9 cellular contexts compared by ENCODE assay signal in the genomic region with DNA sequence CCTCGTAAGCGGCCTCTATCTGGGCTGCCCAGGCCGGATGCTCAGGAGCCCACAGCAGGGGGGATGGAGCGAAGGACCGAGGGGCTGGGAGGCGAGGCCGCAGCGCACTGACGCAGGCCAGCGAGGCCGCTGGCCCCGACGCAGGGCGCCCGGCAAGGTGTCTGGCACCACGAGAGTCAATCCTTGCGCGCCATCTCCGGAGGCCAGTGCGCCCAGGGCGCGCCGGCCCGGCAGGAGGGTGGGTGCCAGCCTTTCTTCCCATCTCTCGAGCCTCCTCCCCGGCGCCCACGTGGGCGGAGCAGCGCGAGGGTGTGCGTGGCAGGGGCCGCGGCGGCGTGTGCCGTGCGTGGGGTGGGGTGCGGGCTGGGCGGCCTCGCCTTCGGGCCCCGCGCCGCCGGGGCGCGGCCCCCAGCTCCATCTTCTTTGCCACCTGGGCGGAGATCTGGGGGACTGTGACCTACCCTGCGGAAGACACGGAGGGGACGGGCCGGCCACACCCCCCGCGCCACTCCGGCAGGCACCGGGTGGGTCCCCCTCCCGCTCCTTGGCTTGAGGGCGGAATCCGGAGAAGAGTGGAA. TPM values are rescaled to one million over a fixed set of nuclear protein-coding genes. Genes with fewer than 3 reads are reported as not detected.
DNase-seq lines count a peak whose midpoint lies in the region; TF ChIP-seq lines count a peak whose summit lies in the region.
"Had no signal": no experiment of that assay in that cellular context is flagged by ENCODE, and none has a peak within 500 bp of the region (broad histone marks: within the 10 kb centered on the region; RNA-seq: fewer than 3 reads in every experiment).

No MANE protein-coding gene starts in this region.

- H2BK120ac ChIP-seq in neuronal stem cell (ENCODE audit: low read depth, low read length) = peak overlapping the region; percentile 35

- H2AK5ac ChIP-seq in neuronal stem cell (ENCODE audit: low read depth, low read length) = peak overlapping the region; percentile 77

- H2AFZ ChIP-seq in neuronal stem cell (ENCODE audit: low read length) = peak overlapping the region; percentile 98

- intact Hi-C loops in CD4-positive, alpha-beta memory T cell (cut with micrococcal nuclease) = loop anchor here (2.0 kb wide), 1 partner anchor 15 kb away; no protein-coding TSS in a partner anchor
- intact Hi-C loops in ascending aorta (cut with DNase I) = no loop called here

- H3K27ac Mint-ChIP-seq in CD4-positive, alpha-beta memory T cell = peak overlapping the region in 4 of 7 donors; percentile 36 to 87 (median 60)
- H3K27ac Mint-ChIP-seq in IgD-negative memory B cell = peak overlapping the region in 1 of 3 donors; percentile 28

- H3K36me3 ChIP-seq in CD4-positive, alpha-beta memory T cell (ENCODE audit: insufficient read depth, low read length) = no peaks in the 10 kb centered on the region
- no peaks in the 10 kb centered on the region for H3K36me3 ChIP-seq in ascending aorta
- H3K36me3 ChIP-seq in neuronal stem cell (replicated peaks in 1 of 2; ENCODE audit: control insufficient read depth in 2 of 2, insufficient read depth in 2 of 2, low read length in 2 of 2) = no peaks in the 10 kb centered on the region

- no peak overlapping the region for H2BK12ac ChIP-seq in neuronal stem cell (ENCODE audit: low read length)

- no peak for TF ChIP-seq CTCF in ascending aorta (IDR thresholded peaks at IDR 0.05)

- POLR2A ChIA-PET in CD4-positive, alpha-beta memory T cell (lab: Charles Lee; ENCODE audit: partially characterized antibody) = interaction anchor here (0.9 to 4.9 kb wide), 10 partner anchors 9 to 71 kb away, joined by 3 to 71 read pairs (median 5); no protein-coding TSS in a partner anchor

- H3K4me1 ChIP-seq in CD4-positive, alpha-beta memory T cell (ENCODE audit: insufficient read depth, low read length) = peaks cover 36% of the 10 kb centered on the region
- H3K4me1 ChIP-seq in ascending aorta (peaks cover 0 to 3% of the 10 kb centered on the region in 2 donors), neuronal stem cell (ENCODE audit: control insufficient read depth in 2 of 2, insufficient read depth in 1 of 2, low read depth in 1 of 2, low read length in 2 of 2) (peaks cover 3 to 15% of the 10 kb centered on the region in 2 donors)

- no peak overlapping the region for H3K14ac ChIP-seq in neuronal stem cell (ENCODE audit: low read length)

- H3K79me1 ChIP-seq in neuronal stem cell (ENCODE audit: low read depth, low read length) = no peaks in the 10 kb centered on the region

- no peak overlapping the region for H4K91ac ChIP-seq in neuronal stem cell (ENCODE audit: low read depth, low read length, poor library complexity)

- H2BK5ac ChIP-seq in neuronal stem cell (ENCODE audit: low read length) = no peak overlapping the region

- peak overlapping the region; percentile 78 to 94 (median 84) for H3K4me3 Mint-ChIP-seq in CD4-positive, alpha-beta memory T cell
- peak overlapping the region; percentile 58 to 92 (median 78) for H3K4me3 Mint-ChIP-seq in IgD-negative memory B cell

- peak overlapping the region; percentile 85 for H3K23ac ChIP-seq in neuronal stem cell (ENCODE audit: low read depth, low read length, poor library complexity)

- no peaks in the 10 kb centered on the region for H3K27me3 ChIP-seq in CD4-positive, alpha-beta memory T cell (ENCODE audit: insufficient read depth, low read length)
- H3K27me3 ChIP-seq in ascending aorta (no peaks in the 10 kb centered on the region), neuronal stem cell (ENCODE audit: control insufficient read depth in 3 of 3, insufficient read depth in 3 of 3, low read depth in 1 of 3, low read length in 3 of 3) (peaks cover 0 to 67% (median 7%) of the 10 kb centered on the region in 3 experiments)

- peak in 4 of 5 donors; percentile 30 to 63 (median 32) for DNase-seq in CD4-positive, alpha-beta memory T cell
- DNase-seq in ascending aorta (ENCODE audit: low spot score in 2 of 2) (peak in 1 of 2 donors; percentile 55), neuronal stem cell (ENCODE audit: low spot score) (no peak), NCI-H2029 treated with DMSO at 0.1 percent for 48 hours (lab: John Stamatoyannopoulos, UW) (no peak), glomerular visceral epithelial cell (ENCODE audit: extremely low spot score) (no peak), NCI-H526 treated with DMSO at 0.1 percent for 48 hours (lab: John Stamatoyannopoulos, UW) (no peak), cerebellar nuclear complex (lab: John Stamatoyannopoulos, UW) (no peak)
- DNase-seq: KG1 had no signal

- peak overlapping the region in 1 of 2 donors; percentile 62 for H3K4me3 ChIP-seq in CD4-positive, alpha-beta memory T cell (ENCODE audit: low read length in 2 of 2)
- H3K4me3 ChIP-seq in ascending aorta (peak overlapping the region; percentile 54 to 64), neuronal stem cell (ENCODE audit: low read length in 2 of 2) (peak overlapping the region in 1 of 2 donors; percentile 86)

- H3K9me3 Mint-ChIP-seq in CD4-positive, alpha-beta memory T cell = peaks cover 0 to 5% (median 2%) of the 10 kb centered on the region in 8 donors
- peaks cover 0 to 8% (median 7%) of the 10 kb centered on the region in 3 donors for H3K9me3 Mint-ChIP-seq in IgD-negative memory B cell

- H3K4me1 Mint-ChIP-seq in CD4-positive, alpha-beta memory T cell = peaks cover 16 to 39% (median 22%) of the 10 kb centered on the region in 4 donors
- H3K4me1 Mint-ChIP-seq in IgD-negative memory B cell = peaks cover 0 to 17% (median 15%) of the 10 kb centered on the region in 3 donors

- peak overlapping the region; percentile 34 for H2BK15ac ChIP-seq in neuronal stem cell (ENCODE audit: low read length)

- H3K9me3 ChIP-seq in CD4-positive, alpha-beta memory T cell (ENCODE audit: control insufficient read depth in 1 of 2, low read length in 2 of 2) = no peaks in the 10 kb centered on the region
- H3K9me3 ChIP-seq in ascending aorta = no peaks in the 10 kb centered on the region
- peaks cover 3 to 5% of the 10 kb centered on the region in 2 donors for H3K9me3 ChIP-seq in neuronal stem cell (replicated peaks in 1 of 2; ENCODE audit: control insufficient read depth in 2 of 2, insufficient read depth in 1 of 2, low read depth in 1 of 2, low read length in 2 of 2)

- H3K4me2 ChIP-seq in neuronal stem cell (ENCODE audit: insufficient read depth, low read length, poor library complexity, severe bottlenecking) = peak overlapping the region; percentile 98

- H3K27me3 Mint-ChIP-seq in CD4-positive, alpha-beta memory T cell = peaks cover 2% of the 10 kb centered on the region in 2 donors
- H3K27me3 Mint-ChIP-seq in IgD-negative memory B cell = peaks cover 41% of the 10 kb centered on the region

- peak overlapping the region; percentile 28 for H3K27ac ChIP-seq in CD4-positive, alpha-beta memory T cell (ENCODE audit: low read depth, low read length)
- H3K27ac ChIP-seq in ascending aorta = no peak overlapping the region
- no peak overlapping the region for H3K27ac ChIP-seq in neuronal stem cell (replicated peaks; ENCODE audit: low read length)

- H3K4ac ChIP-seq in neuronal stem cell (ENCODE audit: low read length) = no peak overlapping the region

- CTCF ChIA-PET in CD4-positive, alpha-beta memory T cell (lab: Charles Lee; ENCODE audit: partially characterized antibody) = interaction anchor here (1.1 to 3.6 kb wide), 6 partner anchors 18 to 128 kb away, joined by 4 to 23 read pairs (median 9); no protein-coding TSS in a partner anchor

- no peak overlapping the region for H4K8ac ChIP-seq in neuronal stem cell (ENCODE audit: low read depth, low read length)

- peak overlapping the region; percentile 84 for H3K9ac ChIP-seq in neuronal stem cell (ENCODE audit: low read depth, low read length, poor library complexity)

- peak overlapping the region; percentile 83 for H3K18ac ChIP-seq in neuronal stem cell (ENCODE audit: low read length)

- peaks cover 0 to 5% of the 10 kb centered on the region in 2 donors for H3K36me3 Mint-ChIP-seq in CD4-positive, alpha-beta memory T cell
- peaks cover 2% of the 10 kb centered on the region for H3K36me3 Mint-ChIP-seq in IgD-negative memory B cell

- WGBS in neuronal stem cell (ENCODE audit: extremely low coverage in 2 of 2, insufficient read length in 2 of 2, insufficient replicate concordance in 1 of 2), 2 donors = no CpG with 5 or more reads among the region's 60 CpGs

RNA-seq across cellular contexts. Expression of gene JAKMIP1, which starts 0.9 kb away (rescaled TPM):
- 1 to 10 TPM; 3.0 to 3.7 TPM for total RNA-seq in CD4-positive, alpha-beta memory T cell
- 10 to 100 TPM in 1 of 2 donors, 1 to 10 TPM in 1; 2.5 to 11.5 TPM for polyA plus RNA-seq in CD4-positive, alpha-beta memory T cell
- polyA plus RNA-seq in IgD-negative memory B cell = 1.9 TPM
- not detected for total RNA-seq in ascending aorta
- 2.2 TPM for polyA plus RNA-seq in neuronal stem cell (2013, experiment 1 of 2)
- polyA plus RNA-seq in neuronal stem cell (2013, experiment 2 of 2) = 2.1 TPM

Comparison
In these comparisons a context has a peak if more than half of its experiments do, and no peak if none do; other contexts are left out.
1. DNase-seq: peak in CD4-positive, alpha-beta memory T cell (4 of 5); none in neuronal stem cell (single experiment), NCI-H2029 treated with DMSO at 0.1 percent for 48 hours (single experiment), glomerular visceral epithelial cell (single experiment), NCI-H526 treated with DMSO at 0.1 percent for 48 hours (single experiment) and cerebellar nuclear complex (0 of 2).